7 cellular contexts compared by ENCODE assay signal in the genomic region with DNA sequence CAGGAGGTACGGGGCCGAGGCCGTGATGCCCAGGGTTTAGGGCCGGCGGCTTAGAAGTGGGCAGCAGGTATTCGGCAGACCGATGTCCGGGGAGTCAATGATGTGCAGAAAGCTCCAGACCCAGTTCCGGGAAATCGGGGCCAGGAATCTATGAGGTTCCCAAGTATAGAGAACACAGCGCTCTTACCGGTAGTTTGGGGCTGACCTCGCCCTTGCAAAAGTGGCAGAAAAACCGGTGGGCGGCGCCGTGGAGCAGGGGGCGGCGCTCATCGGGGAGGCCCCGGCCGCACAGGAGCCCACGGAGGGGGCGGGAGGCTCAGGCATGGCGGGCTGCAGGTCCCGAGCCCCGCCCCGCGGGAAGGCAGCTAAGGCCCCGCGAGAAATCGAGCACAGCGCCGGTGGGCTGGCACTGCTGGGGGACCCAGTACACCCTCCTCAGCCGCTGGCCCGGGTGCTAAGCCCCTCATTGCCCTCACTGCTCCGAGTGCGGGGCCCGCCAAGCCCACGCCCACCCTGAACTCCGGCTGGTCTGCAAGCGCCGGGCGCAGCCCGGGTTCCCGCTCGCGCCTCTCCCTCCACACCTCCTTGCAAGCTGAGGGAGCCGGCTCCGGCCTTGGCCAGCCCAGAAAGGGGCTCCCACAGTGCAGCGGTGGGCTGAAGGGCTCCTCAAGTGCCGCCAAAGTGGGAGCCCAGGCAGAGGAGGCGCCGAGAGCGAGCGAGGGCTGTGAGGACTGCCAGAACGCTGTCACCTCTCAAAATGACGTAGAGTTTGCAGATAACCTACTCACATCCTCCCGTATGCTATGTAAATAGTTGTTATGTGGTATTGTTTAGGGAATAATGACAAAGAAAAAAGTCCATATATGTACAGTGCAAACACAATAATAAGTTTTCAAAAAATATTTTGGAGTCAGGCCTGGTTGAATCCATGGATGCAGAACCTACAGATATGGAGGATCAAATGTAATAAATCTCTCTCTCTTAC.
DNase-seq lines count a peak whose midpoint lies in the region; ATAC-seq and TF ChIP-seq lines count a peak whose summit lies in the region.
"Not testable (repeated sequence)": the region's sequence is repeated elsewhere in the genome, so short reads cannot be mapped to it uniquely, and the experiment has no call there.

No MANE protein-coding gene starts in this region.

- not testable (repeated sequence) for H3K9me3 Mint-ChIP-seq in activated naive CD4-positive, alpha-beta T cell treated with anti-CD3 and anti-CD28 coated beads, Interleukin-2, amount 50 U/mL, for 72 hours

- H3K27ac Mint-ChIP-seq in activated naive CD4-positive, alpha-beta T cell treated with anti-CD3 and anti-CD28 coated beads, Interleukin-2, amount 50 U/mL, for 72 hours, result not testable (repeated sequence)

- not testable (repeated sequence) for H3K36me3 ChIP-seq in WERI-Rb-1; lower lobe of right lung; psoas muscle (ENCODE audit: insufficient read depth in 1 of 2, low read depth in 1 of 2)

- 68 to 87% (median 69%) methylated on average over 2 to 7 of the region's 59 CpGs for WGBS in psoas muscle, 3 donors

- not testable (repeated sequence) for TF ChIP-seq CTCF in WERI-Rb-1 (IDR thresholded peaks at IDR 0.05; ENCODE audit: low read depth, low read length); lower lobe of right lung (IDR thresholded peaks at IDR 0.05); psoas muscle (IDR thresholded peaks at IDR 0.05)

- not testable (repeated sequence) for DNase-seq in WERI-Rb-1; activated naive CD4-positive, alpha-beta T cell treated with anti-CD3 and anti-CD28 coated beads, Interleukin-2, amount 50 U/mL, for 72 hours (ENCODE audit: low spot score in 2 of 2); Right ventricle myocardium superior; lower lobe of right lung; psoas muscle

- intact Hi-C loops in Right ventricle myocardium superior (cut with DNase I); lower lobe of right lung (cut with DNase I); psoas muscle (cut with DNase I): not testable (repeated sequence)

- H3K27ac ChIP-seq in WERI-Rb-1, lower lobe of right lung, psoas muscle: not testable (repeated sequence)

- H3K27me3 ChIP-seq in WERI-Rb-1 (ENCODE audit: insufficient read depth, low read depth, severe bottlenecking); lower lobe of right lung (ENCODE audit: low read depth); psoas muscle (ENCODE audit: insufficient read depth in 3 of 3, low read length in 2 of 3): not testable (repeated sequence)

- not testable (repeated sequence) for H3K36me3 Mint-ChIP-seq in activated naive CD4-positive, alpha-beta T cell treated with anti-CD3 and anti-CD28 coated beads, Interleukin-2, amount 50 U/mL, for 72 hours

- not testable (repeated sequence) for H3K4me1 ChIP-seq in lower lobe of right lung, psoas muscle

- H3K4me3 ChIP-seq in WERI-Rb-1 (ENCODE audit: low read depth, low read length), result peak overlapping the region; percentile 19; the same call in 1 of the 2 replicates
- H3K4me3 ChIP-seq in lower lobe of right lung, psoas muscle: not testable (repeated sequence)

- not testable (repeated sequence) for H3K9me3 ChIP-seq in WERI-Rb-1 (ENCODE audit: severe bottlenecking); lower lobe of right lung; psoas muscle

- ATAC-seq in GM18502 (IDR thresholded peaks at IDR 0.05; ENCODE audit: poor library complexity, unreplicated experiment) (peak; percentile 67), HG03280 (IDR thresholded peaks at IDR 0.05; ENCODE audit: unreplicated experiment) (peak; percentile 67), Right ventricle myocardium superior (ENCODE audit: poor library complexity) (peak; percentile 56), lower lobe of right lung (peak; percentile 67 to 70), psoas muscle (peak in 3 of 4 donors; percentile 23 to 62 (median 47))
- ATAC-seq in activated naive CD4-positive, alpha-beta T cell treated with anti-CD3 and anti-CD28 coated beads, Interleukin-2, amount 50 U/mL, for 72 hours, result peak; percentile 58 to 60
